ENCODE assay signal across 1 cellular context in the genomic region with DNA sequence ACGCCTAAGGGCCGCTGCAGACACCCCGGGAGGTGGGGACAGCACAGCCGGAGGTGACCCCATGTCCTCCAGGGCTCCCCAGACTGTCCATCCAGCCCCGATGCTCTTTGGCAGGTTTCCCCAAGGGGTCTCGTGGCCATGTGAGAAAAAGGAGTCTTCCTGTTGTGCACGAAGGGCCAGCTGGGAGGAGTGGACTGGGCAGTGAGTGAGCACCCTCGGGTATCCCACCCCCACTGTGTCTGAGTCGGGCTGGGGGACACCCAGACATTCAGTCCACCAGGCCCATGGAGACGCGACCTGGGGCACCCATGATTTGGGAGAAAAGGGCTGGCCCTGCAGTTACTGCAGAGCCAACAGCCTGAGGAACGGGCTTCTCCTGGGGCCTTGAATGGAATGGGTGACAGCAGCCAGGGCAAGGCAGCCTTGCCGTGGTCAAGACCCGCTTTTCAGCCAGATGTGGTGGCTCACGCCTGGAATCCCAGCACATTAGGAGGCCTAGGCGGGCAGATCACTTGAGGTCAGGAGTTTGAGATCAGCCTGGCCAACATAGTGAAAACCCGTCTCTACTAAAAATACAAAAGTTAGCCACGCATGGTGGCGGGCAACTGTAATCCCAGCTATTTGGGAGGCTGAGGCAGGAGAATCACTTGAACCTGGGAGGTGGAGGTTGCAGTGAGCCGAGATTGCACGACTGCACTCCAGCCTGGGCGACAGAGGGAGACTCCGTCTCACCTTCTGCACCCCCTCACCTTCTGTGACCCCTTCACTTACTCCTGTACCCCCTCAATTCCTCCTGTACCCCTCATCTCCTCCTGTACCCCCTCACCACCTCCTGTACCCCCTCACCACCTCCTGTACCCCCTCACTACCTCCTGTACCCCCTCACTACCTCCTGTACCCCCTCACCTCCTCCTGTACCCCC.
TF ChIP-seq lines count a peak whose summit lies in the region.

No MANE protein-coding gene starts in this region.

TF ChIP-seq in HEK293, 187 proteins besides CTCF, POLR2A, EP300 and RAD21 (continued from another document):
- TF ChIP-seq HIC1 (tag by site-specific recombination; IDR thresholded peaks at IDR 0.05) = peak; percentile 40; the same call in 1 of the 2 replicates
- no peak for TF ChIP-seq ZNF571 (tag by site-specific recombination; IDR thresholded peaks at IDR 0.05)
- no peak for TF ChIP-seq PRDM1 (tag by site-specific recombination; IDR thresholded peaks at IDR 0.05)
- TF ChIP-seq ZBTB10 (tag by site-specific recombination; IDR thresholded peaks at IDR 0.05) = peak; percentile 90
- TF ChIP-seq, protein P1, sequence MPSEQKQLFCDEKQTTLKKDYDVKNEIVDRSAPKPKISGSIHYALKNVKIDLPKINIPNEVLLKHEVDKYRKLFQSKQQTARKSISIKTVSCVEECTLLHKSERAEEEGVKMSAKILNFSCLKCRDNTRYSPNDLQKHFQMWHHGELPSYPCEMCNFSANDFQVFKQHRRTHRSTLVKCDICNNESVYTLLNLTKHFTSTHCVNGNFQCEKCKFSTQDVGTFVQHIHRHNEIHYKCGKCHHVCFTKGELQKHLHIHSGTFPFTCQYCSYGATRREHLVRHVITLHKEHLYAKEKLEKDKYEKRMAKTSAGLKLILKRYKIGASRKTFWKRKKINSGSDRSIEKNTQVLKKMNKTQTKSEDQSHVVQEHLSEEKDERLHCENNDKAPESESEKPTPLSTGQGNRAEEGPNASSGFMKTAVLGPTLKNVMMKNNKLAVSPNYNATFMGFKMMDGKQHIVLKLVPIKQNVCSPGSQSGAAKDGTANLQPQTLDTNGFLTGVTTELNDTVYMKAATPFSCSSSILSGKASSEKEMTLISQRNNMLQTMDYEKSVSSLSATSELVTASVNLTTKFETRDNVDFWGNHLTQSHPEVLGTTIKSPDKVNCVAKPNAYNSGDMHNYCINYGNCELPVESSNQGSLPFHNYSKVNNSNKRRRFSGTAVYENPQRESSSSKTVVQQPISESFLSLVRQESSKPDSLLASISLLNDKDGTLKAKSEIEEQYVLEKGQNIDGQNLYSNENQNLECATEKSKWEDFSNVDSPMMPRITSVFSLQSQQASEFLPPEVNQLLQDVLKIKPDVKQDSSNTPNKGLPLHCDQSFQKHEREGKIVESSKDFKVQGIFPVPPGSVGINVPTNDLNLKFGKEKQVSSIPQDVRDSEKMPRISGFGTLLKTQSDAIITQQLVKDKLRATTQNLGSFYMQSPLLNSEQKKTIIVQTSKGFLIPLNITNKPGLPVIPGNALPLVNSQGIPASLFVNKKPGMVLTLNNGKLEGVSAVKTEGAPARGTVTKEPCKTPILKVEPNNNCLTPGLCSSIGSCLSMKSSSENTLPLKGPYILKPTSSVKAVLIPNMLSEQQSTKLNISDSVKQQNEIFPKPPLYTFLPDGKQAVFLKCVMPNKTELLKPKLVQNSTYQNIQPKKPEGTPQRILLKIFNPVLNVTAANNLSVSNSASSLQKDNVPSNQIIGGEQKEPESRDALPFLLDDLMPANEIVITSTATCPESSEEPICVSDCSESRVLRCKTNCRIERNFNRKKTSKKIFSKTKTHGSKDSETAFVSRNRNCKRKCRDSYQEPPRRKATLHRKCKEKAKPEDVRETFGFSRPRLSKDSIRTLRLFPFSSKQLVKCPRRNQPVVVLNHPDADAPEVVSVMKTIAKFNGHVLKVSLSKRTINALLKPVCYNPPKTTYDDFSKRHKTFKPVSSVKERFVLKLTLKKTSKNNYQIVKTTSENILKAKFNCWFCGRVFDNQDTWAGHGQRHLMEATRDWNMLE (tag by site-specific recombination; conservative IDR thresholded peaks at IDR 0.05; ENCODE audit: low read depth) = no peak
- 0 out of 2 replicates have a peak, but pooled peaks have one; percentile 22 for TF ChIP-seq ZNF600 (tag by site-specific recombination; IDR thresholded peaks at IDR 0.05)
TF ChIP-seq in HEK293: peak in this region for 3.
